Comparison of ENCODE assay signal across 14 cellular contexts in genomic region chr2:136235451-136236418, GRCh38.
DNase-seq lines count a peak whose midpoint lies in the region; ATAC-seq and TF ChIP-seq lines count a peak whose summit lies in the region.
"Had no signal": no experiment of that assay in that cellular context is flagged by ENCODE, and none has a peak within 500 bp of the region (broad histone marks: within the 10 kb centered on the region; RNA-seq: fewer than 3 reads in every experiment).

No MANE protein-coding gene starts in this region.

- H3K4me3 ChIP-seq in AG10803 (ENCODE audit: low read length) = no peak overlapping the region
- no peak overlapping the region for H3K4me3 ChIP-seq in right cardiac atrium (ENCODE audit: low read length)
- H3K4me3 ChIP-seq: testis had no signal

- POLR2A ChIA-PET in HEK293T (lab: Yijun Ruan, JAX) = no interaction called here

- 49% methylated on average over 9 of the region's 9 CpGs for WGBS in right cardiac atrium

- H3K36me3 Mint-ChIP-seq in activated T-helper 17 cell treated with anti-CD3 and anti-CD28 coated beads, Interleukin-2, amount 50 U/mL, for 72 hours (ENCODE audit: low read depth) = no peaks in the 10 kb centered on the region
- H3K36me3 Mint-ChIP-seq: activated CD4-positive, alpha-beta memory T cell treated with anti-CD3 and anti-CD28 coated beads for 36 hours had no signal

- H3K27ac Mint-ChIP-seq in activated T-helper 17 cell treated with anti-CD3 and anti-CD28 coated beads, Interleukin-2, amount 50 U/mL, for 72 hours = peak overlapping the region; percentile 66
- H3K27ac Mint-ChIP-seq: activated CD4-positive, alpha-beta memory T cell treated with anti-CD3 and anti-CD28 coated beads for 36 hours had no signal

- H3K27ac ChIP-seq in right cardiac atrium (ENCODE audit: low read length) = no peak overlapping the region
- H3K27ac ChIP-seq: testis had no signal

- H3K9me3 ChIP-seq in right cardiac atrium (ENCODE audit: control insufficient read depth, low read length) = no peaks in the 10 kb centered on the region
- H3K9me3 ChIP-seq: testis had no signal

- no peak overlapping the region for H3K4me3 Mint-ChIP-seq in activated T-helper 17 cell treated with anti-CD3 and anti-CD28 coated beads, Interleukin-2, amount 50 U/mL, for 72 hours
- H3K4me3 Mint-ChIP-seq: activated CD4-positive, alpha-beta memory T cell treated with anti-CD3 and anti-CD28 coated beads for 36 hours; neural crest cell had no signal

- peaks cover 2% of the 10 kb centered on the region for H3K4me1 ChIP-seq in right cardiac atrium (ENCODE audit: control insufficient read depth, insufficient read depth, low read length)

- intact Hi-C loops in right cardiac atrium (cut with DNase I) = no loop called here

- no peak for ATAC-seq in activated T-helper 17 cell treated with anti-CD3 and anti-CD28 coated beads, Interleukin-2, amount 50 U/mL, for 72 hours (replicated peaks)
- ATAC-seq in right cardiac atrium (peak; percentile 62 to 93), HG03095 (IDR thresholded peaks at IDR 0.05; ENCODE audit: unreplicated experiment) (no peak), GM19455 (IDR thresholded peaks at IDR 0.05; ENCODE audit: unreplicated experiment) (no peak), HG03045 (IDR thresholded peaks at IDR 0.05; ENCODE audit: unreplicated experiment) (no peak)

- peak; percentile 40 for DNase-seq in AG10803 (ENCODE audit: low read depth)
- peak; percentile 89 for DNase-seq in HS-5 (ENCODE audit: low read depth)
- DNase-seq in right cardiac atrium = peak in 1 of 3 donors; percentile 26
- DNase-seq in HEK293T (ENCODE audit: extremely low spot score) = no peak
- DNase-seq: activated CD4-positive, alpha-beta memory T cell treated with anti-CD3 and anti-CD28 coated beads for 36 hours; NCI-H1105; RPMI8226; stimulated activated CD4-positive, alpha-beta T cell treated with anti-CD3 and anti-CD28 coated beads, Interleukin-2, amount 100 ng/mL, for 24 hours; testis had no signal

- CTCF ChIA-PET in HEK293T (lab: Yijun Ruan, JAX) = no interaction called here

- H3K27me3 ChIP-seq in right cardiac atrium (ENCODE audit: control insufficient read depth, insufficient read depth) = no peaks in the 10 kb centered on the region
- H3K27me3 ChIP-seq: testis had no signal

- peaks cover 20% of the 10 kb centered on the region for H3K4me1 Mint-ChIP-seq in activated T-helper 17 cell treated with anti-CD3 and anti-CD28 coated beads, Interleukin-2, amount 50 U/mL, for 72 hours

- no peak for TF ChIP-seq CTCF in AG10803 (conservative IDR thresholded peaks at IDR 0.05; ENCODE audit: low read length)

- no peaks in the 10 kb centered on the region for H3K27me3 Mint-ChIP-seq in activated T-helper 17 cell treated with anti-CD3 and anti-CD28 coated beads, Interleukin-2, amount 50 U/mL, for 72 hours
- H3K27me3 Mint-ChIP-seq: activated CD4-positive, alpha-beta memory T cell treated with anti-CD3 and anti-CD28 coated beads for 36 hours had no signal

- H3K9me3 Mint-ChIP-seq in activated T-helper 17 cell treated with anti-CD3 and anti-CD28 coated beads, Interleukin-2, amount 50 U/mL, for 72 hours = no peaks in the 10 kb centered on the region
- H3K9me3 Mint-ChIP-seq: activated CD4-positive, alpha-beta memory T cell treated with anti-CD3 and anti-CD28 coated beads for 36 hours; neural crest cell had no signal

TF ChIP-seq in HEK293T, 16 proteins besides CTCF, POLR2A, EP300 and RAD21:
- TF ChIP-seq TARDBP (IDR thresholded peaks at IDR 0.05) (no peak), ELF4 (IDR thresholded peaks at IDR 0.05) (no peak), HDGF (IDR thresholded peaks at IDR 0.05; ENCODE audit: borderline replicate concordance) (no peak), BHLHE40 (IDR thresholded peaks at IDR 0.05; ENCODE audit: borderline replicate concordance) (no peak), NFRKB (IDR thresholded peaks at IDR 0.05) (no peak), LEF1 (IDR thresholded peaks at IDR 0.05; ENCODE audit: borderline replicate concordance) (no peak), ZNF384 (IDR thresholded peaks at IDR 0.05) (no peak), FOXK2 (IDR thresholded peaks at IDR 0.05) (no peak), SUZ12 (IDR thresholded peaks at IDR 0.05) (no peak), L3MBTL2 (conservative IDR thresholded peaks at IDR 0.05) (no peak), SP1 (IDR thresholded peaks at IDR 0.05) (no peak)
- TF ChIP-seq, protein P1, sequence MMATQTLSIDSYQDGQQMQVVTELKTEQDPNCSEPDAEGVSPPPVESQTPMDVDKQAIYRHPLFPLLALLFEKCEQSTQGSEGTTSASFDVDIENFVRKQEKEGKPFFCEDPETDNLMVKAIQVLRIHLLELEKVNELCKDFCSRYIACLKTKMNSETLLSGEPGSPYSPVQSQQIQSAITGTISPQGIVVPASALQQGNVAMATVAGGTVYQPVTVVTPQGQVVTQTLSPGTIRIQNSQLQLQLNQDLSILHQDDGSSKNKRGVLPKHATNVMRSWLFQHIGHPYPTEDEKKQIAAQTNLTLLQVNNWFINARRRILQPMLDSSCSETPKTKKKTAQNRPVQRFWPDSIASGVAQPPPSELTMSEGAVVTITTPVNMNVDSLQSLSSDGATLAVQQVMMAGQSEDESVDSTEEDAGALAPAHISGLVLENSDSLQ (IDR thresholded peaks at IDR 0.05) = no peak

Comparison
In these comparisons a context has a peak if more than half of its experiments do, and no peak if none do; other contexts are left out.
1. ATAC-seq: peak in right cardiac atrium (2 of 2); none in activated T-helper 17 cell treated with anti-CD3 and anti-CD28 coated beads, Interleukin-2, amount 50 U/mL, for 72 hours (single experiment), HG03095 (single experiment), GM19455 (single experiment) and HG03045 (single experiment).